Comparison of ENCODE assay signal across 9 cellular contexts in the genomic region with DNA sequence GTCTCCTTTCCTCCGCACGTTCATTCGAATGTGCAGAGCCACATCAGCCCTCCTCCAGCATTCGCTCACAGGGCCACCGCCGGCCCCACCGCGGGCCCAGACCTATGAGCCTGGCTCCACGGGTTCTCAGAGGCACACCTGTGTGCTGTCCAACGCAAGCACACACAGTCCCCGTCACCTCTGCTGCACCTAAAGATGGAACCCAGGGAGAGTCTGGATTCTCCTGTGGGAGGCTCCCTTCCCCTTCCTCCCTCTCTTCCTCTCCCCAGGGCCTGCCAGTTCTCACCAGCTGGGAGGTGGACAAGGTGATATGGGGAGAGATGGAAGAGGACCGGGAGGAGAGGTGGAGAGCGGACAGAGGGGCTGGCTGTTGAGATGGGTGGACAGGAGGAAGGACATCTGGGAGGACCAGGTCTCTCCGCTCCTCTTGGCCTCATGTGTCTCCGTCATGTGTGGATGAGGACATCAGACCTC. TPM values are rescaled to one million over a fixed set of nuclear protein-coding genes. Genes with fewer than 3 reads are reported as not detected.
A peak's percentile ranks its signal among the peaks of the same experiment; 100 is the strongest.
DNase-seq lines count a peak whose midpoint lies in the region; ATAC-seq and TF ChIP-seq lines count a peak whose summit lies in the region.
"Had no signal": no experiment of that assay in that cellular context is flagged by ENCODE, and none has a peak within 500 bp of the region (broad histone marks: within the 10 kb centered on the region; RNA-seq: fewer than 3 reads in every experiment).

No MANE protein-coding gene starts in this region.

- H3K36me3 ChIP-seq in MM.1S (replicated peaks; ENCODE audit: insufficient read depth, low read length) (no peaks in the 10 kb centered on the region), endodermal cell (ENCODE audit: control insufficient read depth, insufficient read depth, low read length) (no peaks in the 10 kb centered on the region), rectal smooth muscle tissue (ENCODE audit: control insufficient read depth, insufficient read depth, low read length) (no peaks in the 10 kb centered on the region)

- H3F3A ChIP-seq in MM.1S (ENCODE audit: insufficient read depth, low read length) = no peaks in the 10 kb centered on the region

- TF ChIP-seq CTCF in MM.1S (IDR thresholded peaks at IDR 0.05; ENCODE audit: low read length) (no peak), endodermal cell (conservative IDR thresholded peaks at IDR 0.05) (no peak)

- no peaks in the 10 kb centered on the region for H3K9me3 ChIP-seq in MM.1S (replicated peaks; ENCODE audit: insufficient read depth, low read length)
- H3K9me3 ChIP-seq in endodermal cell (ENCODE audit: control insufficient read depth, low read length) = no peaks in the 10 kb centered on the region

- H3K27ac ChIP-seq in MM.1S (ENCODE audit: low read length) = no peak overlapping the region
- H3K27ac ChIP-seq in endodermal cell (ENCODE audit: low read depth, low read length) = no peak overlapping the region
- H3K27ac ChIP-seq in rectal smooth muscle tissue (ENCODE audit: low read depth, low read length) = no peak overlapping the region
- H3K27ac ChIP-seq: epithelial cell of prostate had no signal

- H3K4me1 Mint-ChIP-seq in endodermal cell = no peaks in the 10 kb centered on the region

- H3K9me2 ChIP-seq in MM.1S (replicated peaks; ENCODE audit: insufficient read depth, low read length) = no peaks in the 10 kb centered on the region

- no peaks in the 10 kb centered on the region for H4K20me1 ChIP-seq in MM.1S (ENCODE audit: insufficient read depth, low read length)

- peaks cover 85% of the 10 kb centered on the region for H3K27me3 ChIP-seq in MM.1S (replicated peaks; ENCODE audit: insufficient read depth, low read length)
- peaks cover 79% of the 10 kb centered on the region for H3K27me3 ChIP-seq in endodermal cell (ENCODE audit: control insufficient read depth, insufficient read depth, low read length, poor library complexity, severe bottlenecking)
- peaks cover 3% of the 10 kb centered on the region for H3K27me3 ChIP-seq in rectal smooth muscle tissue (ENCODE audit: control insufficient read depth, insufficient read depth, low read length)

- H3K9me3 Mint-ChIP-seq in endodermal cell = no peaks in the 10 kb centered on the region

- DNase-seq in MM.1S (no peak), endodermal cell (no peak), EL (no peak)
- DNase-seq in stimulated activated CD4-positive, alpha-beta T cell treated with anti-CD3 and anti-CD28 coated beads, Interleukin-2, amount 100 ng/mL, for 24 hours = no peak

- peak overlapping the region; percentile 57 for H3K4me3 ChIP-seq in MM.1S (ENCODE audit: low read length)
- no peak overlapping the region for H3K4me3 ChIP-seq in endodermal cell (ENCODE audit: low read length)
- peak overlapping the region; percentile 50 for H3K4me3 ChIP-seq in rectal smooth muscle tissue (ENCODE audit: low read length)

- no peaks in the 10 kb centered on the region for H3K36me3 Mint-ChIP-seq in endodermal cell (ENCODE audit: low read depth)

- H3K4me3 Mint-ChIP-seq in endodermal cell = peak overlapping the region; percentile 40

- H3K79me2 ChIP-seq in MM.1S (ENCODE audit: low read length) = no peaks in the 10 kb centered on the region

- peak overlapping the region; percentile 93 for H2AFZ ChIP-seq in MM.1S (ENCODE audit: low read length)

- peak overlapping the region; percentile 99 for H3K4me2 ChIP-seq in MM.1S (ENCODE audit: low read depth, low read length)

- peaks cover 46% of the 10 kb centered on the region for H3K27me3 Mint-ChIP-seq in endodermal cell (ENCODE audit: insufficient read depth)

- H3K4me1 ChIP-seq in MM.1S (ENCODE audit: low read length) (no peaks in the 10 kb centered on the region), endodermal cell (ENCODE audit: control insufficient read depth, insufficient read depth, low read length) (no peaks in the 10 kb centered on the region), rectal smooth muscle tissue (ENCODE audit: control insufficient read depth, insufficient read depth, low read length) (no peaks in the 10 kb centered on the region)

- no peak overlapping the region for H3K27ac Mint-ChIP-seq in endodermal cell

- H3K9ac ChIP-seq in MM.1S (ENCODE audit: low read length) (no peak overlapping the region), endodermal cell (ENCODE audit: extremely low read depth, low read length, poor library complexity, severe bottlenecking) (no peak overlapping the region), rectal smooth muscle tissue (ENCODE audit: low read length) (no peak overlapping the region)

- ATAC-seq in GM19395 (IDR thresholded peaks at IDR 0.05; ENCODE audit: unreplicated experiment) = peak; percentile 21
- no peak for ATAC-seq in HG02870 (IDR thresholded peaks at IDR 0.05; ENCODE audit: unreplicated experiment)
- no peak for ATAC-seq in HG02623 (IDR thresholded peaks at IDR 0.05; ENCODE audit: unreplicated experiment)

- WGBS in endodermal cell (ENCODE audit: insufficient coverage in 1 of 2, insufficient read length in 1 of 2), 2 experiments = 57 to 95% methylated on average over 4 to 15 of the region's 15 CpGs

RNA-seq across cellular contexts. Expression of a gene that starts 4.9 kb away (rescaled TPM):
- total RNA-seq in endodermal cell = under 1 TPM in 1 of 2 donors, not detected in 1; 0.20 TPM
- polyA plus RNA-seq in endodermal cell (2013, experiment 1 of 2) = 0.28 TPM
- polyA plus RNA-seq in endodermal cell (2013, experiment 2 of 2) = 0.04 TPM

RNA-seq across cellular contexts. Expression of a gene that starts 6.1 kb away (rescaled TPM):
- total RNA-seq in endodermal cell = under 1 TPM; 0.62 to 0.77 TPM
- polyA plus RNA-seq in endodermal cell (2013, experiment 1 of 2) = 0.36 TPM
- 0.25 TPM for polyA plus RNA-seq in endodermal cell (2013, experiment 2 of 2)

RNA-seq across cellular contexts. Expression of a gene that starts 17.3 kb away (rescaled TPM):
- not detected for total RNA-seq in endodermal cell
- polyA plus RNA-seq in endodermal cell (2013, experiment 1 of 2) = not detected
- polyA plus RNA-seq in endodermal cell (2013, experiment 2 of 2) = not detected

RNA-seq across cellular contexts. Expression of a gene that starts 57.5 kb away (rescaled TPM):
- 10 to 100 TPM; 49.6 to 96.6 TPM for total RNA-seq in endodermal cell
- 76.4 TPM for polyA plus RNA-seq in endodermal cell (2013, experiment 1 of 2)
- polyA plus RNA-seq in endodermal cell (2013, experiment 2 of 2) = 79.6 TPM
